In the genomic region with DNA sequence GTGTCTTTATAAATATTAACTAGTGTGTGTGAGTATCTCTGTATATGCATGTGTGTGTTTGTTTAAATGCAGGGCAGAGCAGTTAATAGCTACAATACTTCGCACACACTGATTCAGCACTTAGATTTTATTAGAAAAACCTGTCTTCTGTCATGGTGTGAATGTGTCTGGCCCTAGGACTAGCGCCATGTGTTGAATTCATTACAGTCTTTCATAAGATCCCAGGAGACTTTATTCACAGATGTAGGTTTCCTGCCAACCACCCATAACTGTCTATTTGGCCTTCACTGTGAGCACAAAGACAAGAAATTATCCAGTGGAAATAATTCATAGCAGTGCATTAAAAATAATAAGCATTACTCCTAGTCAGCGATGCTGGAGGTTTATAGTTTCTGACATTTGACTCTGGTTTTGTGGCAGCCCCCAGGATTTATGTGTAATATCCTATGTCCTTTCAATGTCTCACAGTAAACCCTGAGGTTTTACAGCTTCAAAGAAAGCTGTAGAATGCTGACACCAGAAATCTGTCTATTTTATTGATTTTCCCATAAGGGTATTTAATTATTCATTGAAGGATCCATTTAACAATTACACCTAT, we compare ENCODE assay signal across 12 cellular contexts.
A peak's percentile ranks its signal among the peaks of the same experiment; 100 is the strongest.
DNase-seq lines count a peak whose midpoint lies in the region; ATAC-seq and TF ChIP-seq lines count a peak whose summit lies in the region.
"Had no signal": no experiment of that assay in that cellular context is flagged by ENCODE, and none has a peak within 500 bp of the region (broad histone marks: within the 10 kb centered on the region; RNA-seq: fewer than 3 reads in every experiment).

No MANE protein-coding gene starts in this region.

- no peak overlapping the region for H3K27ac ChIP-seq in spleen
- H3K27ac ChIP-seq: esophagus muscularis mucosa had no signal

- 58 to 87% (median 75%) methylated on average over 3 of the region's 3 CpGs for WGBS in spleen, 5 donors

- TF ChIP-seq CTCF in astrocyte of the spinal cord (IDR thresholded peaks at IDR 0.05; ENCODE audit: low read depth, low read length) (no peak), spleen (IDR thresholded peaks at IDR 0.05 in 8 of 11, conservative IDR thresholded peaks at IDR 0.05 in 3 of 11) (no peak)

- H3K4me3 ChIP-seq in astrocyte of the spinal cord (ENCODE audit: low read depth, low read length) (no peak overlapping the region), neuron (ENCODE audit: low read length) (no peak overlapping the region), spleen (no peak overlapping the region)
- H3K4me3 ChIP-seq: esophagus muscularis mucosa, mucosa of descending colon had no signal

- intact Hi-C loops in spleen (cut with DNase I; ENCODE audit: low total_unique reads), result no loop called here

- no peaks in the 10 kb centered on the region for H3K36me3 ChIP-seq in neuron (ENCODE audit: insufficient read depth, low read length)
- H3K36me3 ChIP-seq in spleen, result no peaks in the 10 kb centered on the region
- H3K36me3 ChIP-seq: esophagus muscularis mucosa had no signal

- in situ Hi-C loops in G401 (cut with HindIII; ENCODE audit: low sequenced_read_pairs), result no loop called here
- in situ Hi-C loops in astrocyte of the spinal cord (cut with HindIII; ENCODE audit: low sequenced_read_pairs), result no loop called here

- no peak for TF ChIP-seq POLR2A in spleen (IDR thresholded peaks at IDR 0.05)

- no peaks in the 10 kb centered on the region for H3K27me3 ChIP-seq in neuron (ENCODE audit: insufficient read depth, low read length)
- H3K27me3 ChIP-seq in spleen (replicated peaks in 1 of 7), result no peaks in the 10 kb centered on the region
- H3K27me3 ChIP-seq: esophagus muscularis mucosa had no signal

- H3K4me1 ChIP-seq in neuron (ENCODE audit: insufficient read depth, low read length) (peaks cover 5% of the 10 kb centered on the region), spleen (no peaks in the 10 kb centered on the region)
- H3K4me1 ChIP-seq: esophagus muscularis mucosa had no signal

- no peaks in the 10 kb centered on the region for H3K9me3 ChIP-seq in neuron (ENCODE audit: low read length)
- no peaks in the 10 kb centered on the region for H3K9me3 ChIP-seq in spleen
- H3K9me3 ChIP-seq: esophagus muscularis mucosa, mucosa of descending colon had no signal

- ATAC-seq in HG03097 (IDR thresholded peaks at IDR 0.05; ENCODE audit: low FRiP score, unreplicated experiment), result no peak
- ATAC-seq: mucosa of descending colon had no signal

- H2AFZ ChIP-seq in neuron (ENCODE audit: low read depth, low read length), result peak overlapping the region; percentile 57

- DNase-seq in G401 (ENCODE audit: low spot score) (peak; percentile 67), NCI-H2081 (lab: John Stamatoyannopoulos, UW) (peak; percentile 61 to 93), astrocyte of the spinal cord (ENCODE audit: low read depth, low spot score) (peak; percentile 20), COLO668 (lab: John Stamatoyannopoulos, UW; ENCODE audit: unreplicated experiment) (no peak), spleen (no peak), globus pallidus (ENCODE audit: low spot score) (no peak)
- DNase-seq: CD8-positive, alpha-beta memory T cell; mucosa of descending colon; T-helper 1 cell had no signal

Comparison
In these comparisons a context has a peak if more than half of its experiments do, and no peak if none do; other contexts are left out.
1. DNase-seq: peak in G401 (single experiment), NCI-H2081 (2 of 2) and astrocyte of the spinal cord (single experiment); none in COLO668 (single experiment), spleen (single experiment) and globus pallidus (single experiment).